In the genomic region with DNA sequence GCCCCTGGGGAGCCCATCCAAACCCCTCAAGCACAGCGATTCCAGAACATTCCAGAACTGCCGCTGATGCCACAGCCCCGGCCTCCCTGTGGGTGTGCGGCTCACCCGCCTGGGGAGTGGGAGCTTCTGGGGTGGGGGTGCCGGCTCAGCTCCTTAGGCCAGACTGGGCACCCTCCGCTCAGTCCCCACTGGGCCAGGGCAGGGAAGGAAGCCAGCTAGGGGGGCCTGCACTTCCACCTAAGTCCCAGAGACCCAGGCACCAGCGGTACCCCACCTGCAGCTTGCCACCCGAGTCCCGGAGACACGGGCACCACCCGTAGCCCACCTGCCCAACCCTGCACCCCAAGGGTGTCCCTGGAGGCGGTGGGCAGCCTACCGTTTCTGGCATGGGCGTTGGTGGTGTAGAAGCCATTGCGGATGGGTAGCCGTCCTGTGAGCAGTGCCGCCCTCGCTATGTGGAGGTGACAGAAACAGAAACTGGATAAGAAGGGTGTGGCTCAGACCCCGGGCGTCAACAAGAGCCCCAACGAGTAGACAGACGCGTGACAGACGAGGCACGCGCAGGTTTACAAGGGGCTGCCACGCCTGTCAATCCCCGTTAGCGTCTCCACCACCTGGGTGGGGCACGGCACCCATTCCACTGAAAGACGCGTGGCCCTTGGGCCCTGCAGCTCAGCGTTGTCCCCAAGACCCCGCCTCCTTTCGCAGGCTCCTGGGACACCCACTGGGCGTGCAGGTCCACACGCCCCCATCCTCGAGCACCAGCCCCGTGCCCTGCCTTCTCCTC, we compare ENCODE assay signal across 24 cellular contexts. TPM values are rescaled to one million over a fixed set of nuclear protein-coding genes. Genes with fewer than 3 reads are reported as not detected.
A peak's percentile ranks its signal among the peaks of the same experiment; 100 is the strongest.
DNase-seq lines count a peak whose midpoint lies in the region; ATAC-seq and TF ChIP-seq lines count a peak whose summit lies in the region.
"Had no signal": no experiment of that assay in that cellular context is flagged by ENCODE, and none has a peak within 500 bp of the region (broad histone marks: within the 10 kb centered on the region; RNA-seq: fewer than 3 reads in every experiment).

No MANE protein-coding gene starts in this region.

- no peaks in the 10 kb centered on the region for H3K36me3 Mint-ChIP-seq in activated CD8-positive, alpha-beta memory T cell treated with anti-CD3 and anti-CD28 coated beads, Interleukin-2, amount 10 ng/mL, durations not matched to agents 7 days and 5 days
- H3K36me3 Mint-ChIP-seq in memory B cell, result peaks cover 7% of the 10 kb centered on the region
- H3K36me3 Mint-ChIP-seq in stimulated activated effector memory CD8-positive, alpha-beta T cell treated with anti-CD3 and anti-CD28 coated beads, Interleukin-12 subunit alpha, Interleukin-12 subunit beta, amount 100 ng/mL, for 72 hours, result peaks cover 11% of the 10 kb centered on the region

- DNase-seq in activated CD8-positive, alpha-beta memory T cell treated with anti-CD3 and anti-CD28 coated beads, Interleukin-2, amount 10 ng/mL, durations not matched to agents 7 days and 5 days, result no peak
- no peak for DNase-seq in activated CD8-positive, alpha-beta memory T cell treated with anti-CD3 and anti-CD28 coated beads, Interleukin-2, amount 50 U/mL, for 48 hours
- no peak for DNase-seq in IMR-90
- no peak for DNase-seq in memory B cell (ENCODE audit: low spot score in 2 of 2)
- no peak for DNase-seq in stimulated activated effector memory CD8-positive, alpha-beta T cell treated with anti-CD3 and anti-CD28 coated beads, Interleukin-12 subunit alpha, Interleukin-12 subunit beta, amount 100 ng/mL, for 72 hours (ENCODE audit: low spot score in 2 of 2)
- no peak for DNase-seq in NCI-H526 (lab: John Stamatoyannopoulos, UW)
- DNase-seq in NCI-H1092 (lab: John Stamatoyannopoulos, UW), result no peak
- DNase-seq: AML-193; C1 segment of cervical spinal cord; CD8-positive, alpha-beta memory T cell; COR-L47; DMS 273 treated with DMSO at 0.1 percent for 48 hours; DMS53; DND-41; EL; GM23248; HCEC 1CT had no signal

- H3K27ac Mint-ChIP-seq in activated CD8-positive, alpha-beta memory T cell treated with anti-CD3 and anti-CD28 coated beads, Interleukin-2, amount 10 ng/mL, durations not matched to agents 7 days and 5 days, result no peak overlapping the region
- no peak overlapping the region for H3K27ac Mint-ChIP-seq in memory B cell
- no peak overlapping the region for H3K27ac Mint-ChIP-seq in stimulated activated effector memory CD8-positive, alpha-beta T cell treated with anti-CD3 and anti-CD28 coated beads, Interleukin-12 subunit alpha, Interleukin-12 subunit beta, amount 100 ng/mL, for 72 hours
- H3K27ac Mint-ChIP-seq: CD4-positive, CD25-positive, alpha-beta regulatory T cell; CD8-positive, alpha-beta memory T cell had no signal

- H3K9me3 ChIP-seq in IMR-90 (ENCODE audit: control insufficient read depth, insufficient read depth, low read length), result no peaks in the 10 kb centered on the region
- H3K9me3 ChIP-seq: A549 had no signal

- no peak overlapping the region for H2AK5ac ChIP-seq in IMR-90 (ENCODE audit: low read depth, low read length)

- H3K36me3 ChIP-seq in IMR-90 (ENCODE audit: control insufficient read depth, insufficient read depth, low read length), result peaks cover 31% of the 10 kb centered on the region

- ATAC-seq in activated CD8-positive, alpha-beta memory T cell treated with anti-CD3 and anti-CD28 coated beads, Interleukin-2, amount 10 ng/mL, durations not matched to agents 7 days and 5 days, result peak; percentile 69
- ATAC-seq in IMR-90 (ENCODE audit: low read depth) (no peak), memory B cell (ENCODE audit: low read depth) (peak; percentile 87), HG02623 (IDR thresholded peaks at IDR 0.05; ENCODE audit: unreplicated experiment) (no peak)
- ATAC-seq in stimulated activated effector memory CD8-positive, alpha-beta T cell treated with anti-CD3 and anti-CD28 coated beads, Interleukin-12 subunit alpha, Interleukin-12 subunit beta, amount 100 ng/mL, for 72 hours, result peak; percentile 47
- ATAC-seq: A549, GM12878, HepG2 had no signal

- in situ Hi-C loops in IMR-90 (cut with MboI; ENCODE audit: low sequenced_read_pairs), result no loop called here

- H3K9ac ChIP-seq in IMR-90 (ENCODE audit: low read depth, low read length), result no peak overlapping the region
- H3K9ac ChIP-seq: GM23248 had no signal

- peaks cover 3% of the 10 kb centered on the region; the same call in 1 of the 2 replicates for H3K4me1 ChIP-seq in IMR-90 (ENCODE audit: control insufficient read depth, insufficient read depth, low read length)
- H3K4me1 ChIP-seq: A549 had no signal

- no peaks in the 10 kb centered on the region for H3K27me3 ChIP-seq in IMR-90 (ENCODE audit: control insufficient read depth, insufficient read depth, low read length)

- TF ChIP-seq POLR2A in IMR-90 (IDR thresholded peaks at IDR 0.05; ENCODE audit: low read depth, low read length), result no peak

- H3K14ac ChIP-seq in IMR-90 (replicated peaks; ENCODE audit: low read depth, low read length), result no peak overlapping the region

- no peak overlapping the region for H2BK120ac ChIP-seq in IMR-90 (ENCODE audit: low read depth, low read length)

- no peak overlapping the region for H3K27ac ChIP-seq in IMR-90 (ENCODE audit: insufficient read depth, low read length)
- H3K27ac ChIP-seq: 22Rv1, A549, GM23248 had no signal

- no peak overlapping the region for H4K5ac ChIP-seq in IMR-90 (ENCODE audit: low read depth, low read length)

- H4K20me1 ChIP-seq in IMR-90 (ENCODE audit: insufficient read depth, low read length), result peaks cover 8% of the 10 kb centered on the region; the same call in 1 of the 2 replicates

- H2BK5ac ChIP-seq in IMR-90 (ENCODE audit: low read depth, low read length, poor library complexity, severe bottlenecking), result no peak overlapping the region

- no peak overlapping the region for H3K23ac ChIP-seq in IMR-90 (ENCODE audit: low read depth, low read length)

- no TSS peak for BruUV-seq in IMR-90 (replicated peaks; lab: Mats Ljungman, UMichigan)

- POLR2A ChIA-PET in IMR-90 (lab: Charles Lee; ENCODE audit: unreplicated experiment), result no interaction called here

- H3K4ac ChIP-seq in IMR-90 (ENCODE audit: low read depth, low read length), result no peak overlapping the region

- H4K91ac ChIP-seq in IMR-90 (ENCODE audit: insufficient read depth, low read depth, low read length), result no peak overlapping the region

- H3K9me3 Mint-ChIP-seq in activated CD8-positive, alpha-beta memory T cell treated with anti-CD3 and anti-CD28 coated beads, Interleukin-2, amount 10 ng/mL, durations not matched to agents 7 days and 5 days (ENCODE audit: low read depth), result no peaks in the 10 kb centered on the region
- no peaks in the 10 kb centered on the region for H3K9me3 Mint-ChIP-seq in memory B cell
- no peaks in the 10 kb centered on the region for H3K9me3 Mint-ChIP-seq in stimulated activated effector memory CD8-positive, alpha-beta T cell treated with anti-CD3 and anti-CD28 coated beads, Interleukin-12 subunit alpha, Interleukin-12 subunit beta, amount 100 ng/mL, for 72 hours
- H3K9me3 Mint-ChIP-seq: CD4-positive, CD25-positive, alpha-beta regulatory T cell; CD8-positive, alpha-beta memory T cell had no signal

- no peak for TF ChIP-seq CTCF in IMR-90 (conservative IDR thresholded peaks at IDR 0.05; ENCODE audit: low read depth, low read length)

- WGBS in IMR-90 (ENCODE audit: extremely low coverage in 2 of 2, insufficient read length in 1 of 2), 2 experiments, result 93% methylated on average over 22 of the region's 40 CpGs; no CpG with 5 or more reads in 1 of the 2 experiments

- H3K4me1 Mint-ChIP-seq in activated CD8-positive, alpha-beta memory T cell treated with anti-CD3 and anti-CD28 coated beads, Interleukin-2, amount 10 ng/mL, durations not matched to agents 7 days and 5 days, result peaks cover 5% of the 10 kb centered on the region
- H3K4me1 Mint-ChIP-seq in memory B cell, result peaks cover 7% of the 10 kb centered on the region
- peaks cover 5% of the 10 kb centered on the region for H3K4me1 Mint-ChIP-seq in stimulated activated effector memory CD8-positive, alpha-beta T cell treated with anti-CD3 and anti-CD28 coated beads, Interleukin-12 subunit alpha, Interleukin-12 subunit beta, amount 100 ng/mL, for 72 hours
- H3K4me1 Mint-ChIP-seq: CD4-positive, CD25-positive, alpha-beta regulatory T cell had no signal

- intact Hi-C loops in IMR-90 (cut with micrococcal nuclease), result no loop called here

- no peak overlapping the region for H3K56ac ChIP-seq in IMR-90 (ENCODE audit: extremely low read depth, insufficient read depth, low read length)

- CTCF ChIA-PET in activated CD8-positive, alpha-beta memory T cell treated with anti-CD3 and anti-CD28 coated beads, Interleukin-2, amount 10 ng/mL, durations not matched to agents 7 days and 5 days (lab: Charles Lee), result no interaction called here
- CTCF ChIA-PET in IMR-90 (lab: Yijun Ruan, JAX), result no interaction called here

- no peak overlapping the region for H4K8ac ChIP-seq in IMR-90 (ENCODE audit: low read depth in 2 of 2, low read length in 2 of 2)

- H3K4me3 Mint-ChIP-seq in activated CD8-positive, alpha-beta memory T cell treated with anti-CD3 and anti-CD28 coated beads, Interleukin-2, amount 10 ng/mL, durations not matched to agents 7 days and 5 days, result no peak overlapping the region
- peak overlapping the region; percentile 30 for H3K4me3 Mint-ChIP-seq in memory B cell
- H3K4me3 Mint-ChIP-seq in stimulated activated effector memory CD8-positive, alpha-beta T cell treated with anti-CD3 and anti-CD28 coated beads, Interleukin-12 subunit alpha, Interleukin-12 subunit beta, amount 100 ng/mL, for 72 hours, result no peak overlapping the region
- H3K4me3 Mint-ChIP-seq: CD4-positive, CD25-positive, alpha-beta regulatory T cell had no signal

- no peak overlapping the region for H2BK20ac ChIP-seq in IMR-90 (ENCODE audit: low read depth, low read length)

- H3K4me2 ChIP-seq in IMR-90 (ENCODE audit: low read depth, low read length), result no peak overlapping the region
- H3K4me2 ChIP-seq: A549 had no signal

- no peak overlapping the region for H3K4me3 ChIP-seq in IMR-90 (ENCODE audit: insufficient read depth, low read depth, low read length)
- H3K4me3 ChIP-seq: A549, GM12878, GM23248 had no signal

- H3K18ac ChIP-seq in IMR-90 (ENCODE audit: low read depth, low read length), result no peak overlapping the region

- TF ChIP-seq RAD21 in IMR-90 (IDR thresholded peaks at IDR 0.05; ENCODE audit: low read length), result no peak

- peak overlapping the region; percentile 32 for H2AFZ ChIP-seq in IMR-90 (replicated peaks; ENCODE audit: low read length, poor library complexity)
- H2AFZ ChIP-seq: GM23248 had no signal

- dilution Hi-C loops in IMR-90 (cut with HindIII; ENCODE audit: low sequenced_read_pairs, unreplicated experiment), result no loop called here

- no peak overlapping the region for H2BK15ac ChIP-seq in IMR-90 (ENCODE audit: low read depth, low read length)

- peaks cover 4 to 10% of the 10 kb centered on the region in 2 experiments; a peak in 2 of 4 replicates for H3K79me1 ChIP-seq in IMR-90 (ENCODE audit: low read depth in 1 of 2, low read length in 2 of 2)

- H3K9me1 ChIP-seq in IMR-90 (ENCODE audit: insufficient read depth, low read length), result no peaks in the 10 kb centered on the region

- H3K27me3 Mint-ChIP-seq in activated CD8-positive, alpha-beta memory T cell treated with anti-CD3 and anti-CD28 coated beads, Interleukin-2, amount 10 ng/mL, durations not matched to agents 7 days and 5 days, result no peaks in the 10 kb centered on the region
- H3K27me3 Mint-ChIP-seq in memory B cell, result no peaks in the 10 kb centered on the region
- H3K27me3 Mint-ChIP-seq: CD4-positive, CD25-positive, alpha-beta regulatory T cell; CD8-positive, alpha-beta memory T cell had no signal

- H2AK9ac ChIP-seq in IMR-90 (replicated peaks; ENCODE audit: low read depth, low read length, poor library complexity), result no peak overlapping the region

RNA-seq across cellular contexts. Expression of a gene that starts 15.0 kb away (rescaled TPM):
- 10 to 100 TPM; 30.8 to 38.8 TPM for total RNA-seq in activated CD8-positive, alpha-beta memory T cell treated with anti-CD3 and anti-CD28 coated beads, Interleukin-2, amount 10 ng/mL, durations not matched to agents 7 days and 5 days
- total RNA-seq in IMR-90 (2012; rRNA removed), result 7.2 TPM in 2 replicates
- polyA plus RNA-seq in IMR-90 (2012; rRNA removed), result 30.2 and 32.5 TPM in 2 replicates
- polyA plus RNA-seq in IMR-90 (2012; cell fraction: cytosol; rRNA removed), result 28.6 and 42.1 TPM in 2 replicates
- 24.8 and 44.6 TPM in 2 replicates for polyA plus RNA-seq in IMR-90 (2012; cell fraction: nucleus; rRNA removed; ENCODE audit: low replicate concordance)

RNA-seq across cellular contexts. Expression of a gene that starts 15.2 kb away (rescaled TPM):
- total RNA-seq in activated CD8-positive, alpha-beta memory T cell treated with anti-CD3 and anti-CD28 coated beads, Interleukin-2, amount 10 ng/mL, durations not matched to agents 7 days and 5 days, result 10 to 100 TPM; 49.2 to 51.3 TPM
- total RNA-seq in IMR-90 (2012; rRNA removed), result 84.2 and 102 TPM in 2 replicates
- 109 and 112 TPM in 2 replicates for polyA plus RNA-seq in IMR-90 (2012; rRNA removed)
- 69.3 and 87.7 TPM in 2 replicates for polyA plus RNA-seq in IMR-90 (2012; cell fraction: cytosol; rRNA removed)
- polyA plus RNA-seq in IMR-90 (2012; cell fraction: nucleus; rRNA removed; ENCODE audit: low replicate concordance), result 45.7 and 54.3 TPM in 2 replicates

RNA-seq across cellular contexts. Expression of a gene that starts 24.7 kb away (rescaled TPM):
- total RNA-seq in activated CD8-positive, alpha-beta memory T cell treated with anti-CD3 and anti-CD28 coated beads, Interleukin-2, amount 10 ng/mL, durations not matched to agents 7 days and 5 days, result not detected
- total RNA-seq in IMR-90 (2012; rRNA removed), result not detected in 2 replicates
- not detected in 2 replicates for polyA plus RNA-seq in IMR-90 (2012; rRNA removed)
- polyA plus RNA-seq in IMR-90 (2012; cell fraction: cytosol; rRNA removed), result not detected in 2 replicates
- not detected in 2 replicates for polyA plus RNA-seq in IMR-90 (2012; cell fraction: nucleus; rRNA removed; ENCODE audit: low replicate concordance)
- total RNA-seq: CD4-positive, CD25-positive, alpha-beta regulatory T cell; CD8-positive, alpha-beta memory T cell; G401; GM12878; GM23248; HepG2 had no signal
- polyA plus RNA-seq: A549; CD4-positive, CD25-positive, alpha-beta regulatory T cell; CD8-positive, alpha-beta memory T cell; GM12878; GM23248; HepG2 had no signal

RNA-seq across cellular contexts. Expression of a gene that starts 30.0 kb away (rescaled TPM):
- total RNA-seq in activated CD8-positive, alpha-beta memory T cell treated with anti-CD3 and anti-CD28 coated beads, Interleukin-2, amount 10 ng/mL, durations not matched to agents 7 days and 5 days, result 100 to 1,000 TPM; 127 to 148 TPM
- 40.5 and 41.7 TPM in 2 replicates for total RNA-seq in IMR-90 (2012; rRNA removed)
- polyA plus RNA-seq in IMR-90 (2012; rRNA removed), result 157 and 209 TPM in 2 replicates
- 109 and 184 TPM in 2 replicates for polyA plus RNA-seq in IMR-90 (2012; cell fraction: cytosol; rRNA removed)
- 87.9 and 240 TPM in 2 replicates for polyA plus RNA-seq in IMR-90 (2012; cell fraction: nucleus; rRNA removed; ENCODE audit: low replicate concordance)

RNA-seq across cellular contexts. Expression of a gene that starts 38.1 kb away (rescaled TPM):
- 100 to 1,000 TPM; 124 to 191 TPM for total RNA-seq in activated CD8-positive, alpha-beta memory T cell treated with anti-CD3 and anti-CD28 coated beads, Interleukin-2, amount 10 ng/mL, durations not matched to agents 7 days and 5 days
- 3.2 and 4.7 TPM in 2 replicates for total RNA-seq in IMR-90 (2012; rRNA removed)
- polyA plus RNA-seq in IMR-90 (2012; rRNA removed), result 11.8 and 13.2 TPM in 2 replicates
- polyA plus RNA-seq in IMR-90 (2012; cell fraction: cytosol; rRNA removed), result 6.8 and 10.7 TPM in 2 replicates
- polyA plus RNA-seq in IMR-90 (2012; cell fraction: nucleus; rRNA removed; ENCODE audit: low replicate concordance), result 4.7 and 22.2 TPM in 2 replicates

Comparison
In these comparisons a context has a peak if more than half of its experiments do, and no peak if none do; other contexts are left out.
1. ATAC-seq: peak in activated CD8-positive, alpha-beta memory T cell treated with anti-CD3 and anti-CD28 coated beads, Interleukin-2, amount 10 ng/mL, durations not matched to agents 7 days and 5 days (single experiment), memory B cell (single experiment) and stimulated activated effector memory CD8-positive, alpha-beta T cell treated with anti-CD3 and anti-CD28 coated beads, Interleukin-12 subunit alpha, Interleukin-12 subunit beta, amount 100 ng/mL, for 72 hours (single experiment); none in IMR-90 (single experiment) and HG02623 (single experiment).